14 cellular contexts compared by ENCODE assay signal in genomic region chr1:3518756-3519155, GRCh38.
A peak's percentile ranks its signal among the peaks of the same experiment; 100 is the strongest.
DNase-seq lines count a peak whose midpoint lies in the region; ATAC-seq and TF ChIP-seq lines count a peak whose summit lies in the region.
"Had no signal": no experiment of that assay in that cellular context is flagged by ENCODE, and none has a peak within 500 bp of the region (broad histone marks: within the 10 kb centered on the region; RNA-seq: fewer than 3 reads in every experiment).

No MANE protein-coding gene starts in this region.

- H3K36me3 ChIP-seq in SJCRH30 (no peaks in the 10 kb centered on the region), neuronal stem cell (replicated peaks in 1 of 2; ENCODE audit: control insufficient read depth in 2 of 2, insufficient read depth in 2 of 2, low read length in 2 of 2) (no peaks in the 10 kb centered on the region)
- H3K36me3 ChIP-seq: BE2C had no signal

- no peak overlapping the region for H3K18ac ChIP-seq in neuronal stem cell (ENCODE audit: low read length)

- no peaks in the 10 kb centered on the region for H3K9me3 ChIP-seq in SJCRH30 (replicated peaks)
- H3K9me3 ChIP-seq in neuronal stem cell (replicated peaks in 1 of 2; ENCODE audit: control insufficient read depth in 2 of 2, insufficient read depth in 1 of 2, low read depth in 1 of 2, low read length in 2 of 2) = no peaks in the 10 kb centered on the region
- H3K9me3 ChIP-seq: BE2C; BLaER1 treated with 17β-estradiol and CSF1 and Interleukin-3, amounts not matched to agents 10 nM and 100 nM; Caco-2 had no signal

- H2BK12ac ChIP-seq in neuronal stem cell (ENCODE audit: low read length) = no peak overlapping the region

- no peak overlapping the region for H4K8ac ChIP-seq in neuronal stem cell (ENCODE audit: low read depth, low read length)

- H3K4me1 ChIP-seq in SJCRH30 = peaks cover 22% of the 10 kb centered on the region
- no peaks in the 10 kb centered on the region for H3K4me1 ChIP-seq in neuronal stem cell (ENCODE audit: control insufficient read depth in 2 of 2, insufficient read depth in 1 of 2, low read depth in 1 of 2, low read length in 2 of 2)
- H3K4me1 ChIP-seq in foreskin keratinocyte = no peaks in the 10 kb centered on the region
- H3K4me1 ChIP-seq: BE2C, Caco-2 had no signal

- ATAC-seq in HG02678 (IDR thresholded peaks at IDR 0.05; ENCODE audit: unreplicated experiment) (no peak), GM18858 (IDR thresholded peaks at IDR 0.05; ENCODE audit: unreplicated experiment) (no peak), foreskin keratinocyte (no peak)

- H2BK15ac ChIP-seq in neuronal stem cell (ENCODE audit: low read length) = no peak overlapping the region

- H3K4ac ChIP-seq in neuronal stem cell (ENCODE audit: low read length) = no peak overlapping the region

- peak overlapping the region; percentile 27 for H3K14ac ChIP-seq in neuronal stem cell (ENCODE audit: low read length)

- no peak overlapping the region for H3K4me2 ChIP-seq in neuronal stem cell (ENCODE audit: insufficient read depth, low read length, poor library complexity, severe bottlenecking)

- H2BK120ac ChIP-seq in neuronal stem cell (ENCODE audit: low read depth, low read length) = no peak overlapping the region

- no peak overlapping the region for H3K9ac ChIP-seq in neuronal stem cell (ENCODE audit: low read depth, low read length, poor library complexity)

- peak overlapping the region; percentile 39 for H2BK5ac ChIP-seq in neuronal stem cell (ENCODE audit: low read length)

- peaks cover 5% of the 10 kb centered on the region for H3K79me1 ChIP-seq in neuronal stem cell (ENCODE audit: low read depth, low read length)

- H3K27me3 ChIP-seq in SJCRH30 = peaks cover 21% of the 10 kb centered on the region; the same call in 1 of the 2 replicates
- H3K27me3 ChIP-seq in neuronal stem cell (ENCODE audit: control insufficient read depth in 3 of 3, insufficient read depth in 3 of 3, low read depth in 1 of 3, low read length in 3 of 3) = no peaks in the 10 kb centered on the region
- no peaks in the 10 kb centered on the region for H3K27me3 ChIP-seq in foreskin keratinocyte
- H3K27me3 ChIP-seq: BE2C had no signal

- peak overlapping the region; percentile 95 for H3K23ac ChIP-seq in neuronal stem cell (ENCODE audit: low read depth, low read length, poor library complexity)

- DNase-seq in SJCRH30 (peak; percentile 75 to 82), neuronal stem cell (ENCODE audit: low spot score) (no peak), foreskin keratinocyte (no peak)
- DNase-seq: 8988T, ACHN, BE2C, Caco-2, Calu3, DMS79 treated with DMSO at 0.1 percent for 48 hours, GF-D8 had no signal

- TF ChIP-seq CTCF in foreskin keratinocyte (conservative IDR thresholded peaks at IDR 0.05) = no peak

- no peak overlapping the region for H2AFZ ChIP-seq in neuronal stem cell (ENCODE audit: low read length)

- no CpG with 5 or more reads among the region's 8 CpGs for WGBS in neuronal stem cell (ENCODE audit: extremely low coverage in 2 of 2, insufficient read length in 2 of 2, insufficient replicate concordance in 1 of 2), 2 donors

- no peak overlapping the region for H2AK5ac ChIP-seq in neuronal stem cell (ENCODE audit: low read depth, low read length)

- H3K27ac ChIP-seq in SJCRH30 = peak overlapping the region; percentile 38
- no peak overlapping the region for H3K27ac ChIP-seq in neuronal stem cell (replicated peaks; ENCODE audit: low read length)
- H3K27ac ChIP-seq in foreskin keratinocyte = no peak overlapping the region
- H3K27ac ChIP-seq: BLaER1 treated with 17β-estradiol and CSF1 and Interleukin-3, amounts not matched to agents 10 nM and 100 nM; C4-2B had no signal

- H3K4me3 ChIP-seq in SJCRH30 (no peak overlapping the region), neuronal stem cell (ENCODE audit: low read length in 2 of 2) (no peak overlapping the region)
- H3K4me3 ChIP-seq: BLaER1 treated with 17β-estradiol and CSF1 and Interleukin-3, amounts not matched to agents 10 nM and 100 nM had no signal

- H4K91ac ChIP-seq in neuronal stem cell (ENCODE audit: low read depth, low read length, poor library complexity) = no peak overlapping the region

Comparison
In these comparisons a context has a peak if more than half of its experiments do, and no peak if none do; other contexts are left out.
1. DNase-seq: peak in SJCRH30 (2 of 2); none in neuronal stem cell (single experiment) and foreskin keratinocyte (0 of 2).